In genomic region chr19:57947419-57948134, GRCh38 we compare ENCODE assay signal across 8 cellular contexts.
A peak's percentile ranks its signal among the peaks of the same experiment; 100 is the strongest.
DNase-seq lines count a peak whose midpoint lies in the region; ATAC-seq and TF ChIP-seq lines count a peak whose summit lies in the region.

Gene ZNF256, minus strand, starts transcription at chr19:57947706. Its CDS starts 232 bp downstream, at chr19:57947474.

- H3K27me3 Mint-ChIP-seq in effector memory CD8-positive, alpha-beta T cell, result peaks cover 0 to 5% of the 10 kb centered on the region in 2 donors

- peaks cover 7% of the 10 kb centered on the region for H3K36me3 Mint-ChIP-seq in effector memory CD8-positive, alpha-beta T cell (ENCODE audit: insufficient read depth)

- peaks cover 16 to 20% of the 10 kb centered on the region in 2 donors for H3K4me1 Mint-ChIP-seq in effector memory CD8-positive, alpha-beta T cell (ENCODE audit: low read depth in 2 of 2)

- peak; percentile 77 for DNase-seq in AG09319 (ENCODE audit: extremely low read depth, low read depth)
- peak; percentile 96 to 99 for DNase-seq in NCI-H526 (lab: John Stamatoyannopoulos, UW)
- peak; percentile 63 to 79 (median 78) for DNase-seq in activated CD8-positive, alpha-beta memory T cell treated with anti-CD3 and anti-CD28 coated beads for 48 hours (ENCODE audit: low read depth in 2 of 3, low spot score in 2 of 3)
- peak; percentile 69 to 76 (median 72) for DNase-seq in effector memory CD8-positive, alpha-beta T cell
- DNase-seq in medulla oblongata (ENCODE audit: extremely low spot score), result peak; percentile 94
- DNase-seq in stimulated activated CD4-positive, alpha-beta T cell treated with anti-CD3 and anti-CD28 coated beads, TNF-alpha, amount 100 ng/mL, for 4 hours (ENCODE audit: low read depth in 3 of 3), result peak; percentile 78 to 83 (median 81)

- in situ Hi-C loops in GM18951 (cut with MboI; ENCODE audit: low sequenced_read_pairs, unreplicated experiment), result no loop called here

- H3K9me3 Mint-ChIP-seq in effector memory CD8-positive, alpha-beta T cell, result peaks cover 24 to 41% of the 10 kb centered on the region in 2 donors

- peak within 1 kb of the TSS; percentile 92 for H3K4me3 Mint-ChIP-seq in effector memory CD8-positive, alpha-beta T cell

- H3K27ac Mint-ChIP-seq in effector memory CD8-positive, alpha-beta T cell, result peak within 1 kb of the TSS; percentile 90 to 95

- peak; percentile 82 for ATAC-seq in HG03196 (IDR thresholded peaks at IDR 0.05; ENCODE audit: unreplicated experiment)
- ATAC-seq in effector memory CD8-positive, alpha-beta T cell (replicated peaks), result peak; percentile 93

- TF ChIP-seq CTCF in AG09319 (IDR thresholded peaks at IDR 0.05; ENCODE audit: low read depth, low read length), result peak; percentile 56

- TF ChIP-seq POLR2A in GM18951 (IDR thresholded peaks at IDR 0.05; ENCODE audit: extremely low read depth, insufficient read depth, insufficient read length), result peak; percentile 63

Comparison
In these comparisons a context has a peak if more than half of its experiments do, and no peak if none do; other contexts are left out.
1. Peak in every context shown above with its lines: DNase-seq and ATAC-seq.